ENCODE assay signal across 10 cellular contexts in genomic region chr17:42274273-42274542, GRCh38. TPM values are rescaled to one million over a fixed set of nuclear protein-coding genes. Genes with fewer than 3 reads are reported as not detected.
DNase-seq lines count a peak whose midpoint lies in the region; ATAC-seq, FAIRE-seq and TF ChIP-seq lines count a peak whose summit lies in the region.
"Had no signal": no experiment of that assay in that cellular context is flagged by ENCODE, and none has a peak within 500 bp of the region (broad histone marks: within the 10 kb centered on the region; RNA-seq: fewer than 3 reads in every experiment).

No MANE protein-coding gene starts in this region.

- H2AFZ ChIP-seq in astrocyte (ENCODE audit: low read depth, low read length): no peak overlapping the region

- H3K9me3 ChIP-seq in astrocyte (ENCODE audit: insufficient read depth, low read depth, low read length) (no peaks in the 10 kb centered on the region), body of pancreas (no peaks in the 10 kb centered on the region), mucosa of descending colon (no peaks in the 10 kb centered on the region)

- peaks cover 57% of the 10 kb centered on the region for H4K20me1 ChIP-seq in astrocyte (ENCODE audit: insufficient read depth, low read length)

- H3K27me3 Mint-ChIP-seq in CD14-positive monocyte (ENCODE audit: low read depth in 3 of 3) (peaks cover 0 to 3% (median 0%) of the 10 kb centered on the region in 3 donors), HFFc6 (ENCODE audit: insufficient read depth) (peaks cover 2% of the 10 kb centered on the region), astrocyte (ENCODE audit: low read depth, unreplicated experiment) (no peaks in the 10 kb centered on the region), nephron progenitor cell (ENCODE audit: low read depth, poor library complexity) (peaks cover 9% of the 10 kb centered on the region)

- H3K9me3 Mint-ChIP-seq in CD14-positive monocyte: no peaks in the 10 kb centered on the region
- H3K9me3 Mint-ChIP-seq in HFFc6: no peaks in the 10 kb centered on the region
- H3K9me3 Mint-ChIP-seq in astrocyte (ENCODE audit: unreplicated experiment): no peaks in the 10 kb centered on the region
- H3K9me3 Mint-ChIP-seq in nephron progenitor cell: no peaks in the 10 kb centered on the region

- peak overlapping the region; percentile 63 to 88 (median 79) for H3K27ac Mint-ChIP-seq in CD14-positive monocyte
- no peak overlapping the region for H3K27ac Mint-ChIP-seq in HFFc6
- no peak overlapping the region for H3K27ac Mint-ChIP-seq in astrocyte (ENCODE audit: unreplicated experiment)
- no peak overlapping the region for H3K27ac Mint-ChIP-seq in nephron progenitor cell

- ATAC-seq in GM21381 (IDR thresholded peaks at IDR 0.05; ENCODE audit: unreplicated experiment) (no peak), body of pancreas (no peak), mucosa of descending colon (no peak)

- peaks cover 4 to 10% of the 10 kb centered on the region in 2 donors for H3K36me3 Mint-ChIP-seq in CD14-positive monocyte
- H3K36me3 Mint-ChIP-seq in HFFc6 (ENCODE audit: low read depth): no peaks in the 10 kb centered on the region
- no peaks in the 10 kb centered on the region for H3K36me3 Mint-ChIP-seq in astrocyte (ENCODE audit: low read depth, unreplicated experiment)
- H3K36me3 Mint-ChIP-seq in nephron progenitor cell (ENCODE audit: low read depth): no peaks in the 10 kb centered on the region

- peaks cover 67% of the 10 kb centered on the region for H3K79me2 ChIP-seq in astrocyte (ENCODE audit: insufficient read depth, low read length)

- H3K36me3 ChIP-seq in astrocyte (ENCODE audit: insufficient read depth, low read length): no peaks in the 10 kb centered on the region
- H3K36me3 ChIP-seq in body of pancreas (replicated peaks in 1 of 2; ENCODE audit: insufficient read depth in 1 of 2, low read depth in 2 of 2): no peaks in the 10 kb centered on the region
- H3K36me3 ChIP-seq in mucosa of descending colon (ENCODE audit: low read depth): no peaks in the 10 kb centered on the region

- intact Hi-C loops in CD14-positive monocyte (cut with micrococcal nuclease): no loop called here
- intact Hi-C loops in body of pancreas (cut with DNase I): no loop called here
- intact Hi-C loops in mucosa of descending colon (cut with DNase I, micrococcal nuclease): no loop called here

- H3K4me3 ChIP-seq in astrocyte (ENCODE audit: insufficient read depth, low read depth, low read length) (no peak overlapping the region), body of pancreas (no peak overlapping the region), mucosa of descending colon (no peak overlapping the region)

- FAIRE-seq in astrocyte (lab: Jason Lieb, UNC): no peak
- FAIRE-seq: islet of Langerhans had no signal

- 65 to 83% methylated on average over 3 of the region's 3 CpGs for WGBS in body of pancreas, 2 donors

- H3K4me3 Mint-ChIP-seq in CD14-positive monocyte (peak overlapping the region; percentile 99 to 100), HFFc6 (peak overlapping the region; percentile 93), astrocyte (ENCODE audit: unreplicated experiment) (peak overlapping the region; percentile 94), nephron progenitor cell (peak overlapping the region; percentile 92)

- peak overlapping the region; percentile 99 for H3K4me2 ChIP-seq in astrocyte (ENCODE audit: low read length)

- H3K4me1 ChIP-seq in astrocyte (ENCODE audit: insufficient read depth, low read length) (peaks cover 23% of the 10 kb centered on the region), body of pancreas (peaks cover 25% of the 10 kb centered on the region), mucosa of descending colon (ENCODE audit: low read depth) (peaks cover 14% of the 10 kb centered on the region)

- DNase-seq in CD14-positive monocyte (ENCODE audit: low spot score) (no peak), HFFc6 (no peak), astrocyte (ENCODE audit: low read depth) (no peak), nephron progenitor cell (no peak), NCI-H345 (lab: John Stamatoyannopoulos, UW) (no peak), body of pancreas (no peak), mucosa of descending colon (no peak)
- DNase-seq: aorta had no signal

- TF ChIP-seq CTCF in CD14-positive monocyte (IDR thresholded peaks at IDR 0.05) (no peak), HFFc6 (IDR thresholded peaks at IDR 0.05) (no peak), astrocyte (IDR thresholded peaks at IDR 0.05; ENCODE audit: insufficient read depth, low read depth, low read length) (no peak), nephron progenitor cell (IDR thresholded peaks at IDR 0.05) (no peak), body of pancreas (IDR thresholded peaks at IDR 0.05) (no peak), mucosa of descending colon (IDR thresholded peaks at IDR 0.05) (no peak)

- no peak overlapping the region for H3K27ac ChIP-seq in astrocyte (ENCODE audit: low read depth, low read length)
- H3K27ac ChIP-seq in body of pancreas: no peak overlapping the region

- peaks cover 57% of the 10 kb centered on the region for H3K4me1 Mint-ChIP-seq in CD14-positive monocyte
- peaks cover 62% of the 10 kb centered on the region for H3K4me1 Mint-ChIP-seq in HFFc6 (ENCODE audit: low read depth)
- peaks cover 18% of the 10 kb centered on the region for H3K4me1 Mint-ChIP-seq in astrocyte (ENCODE audit: low read depth, unreplicated experiment)
- H3K4me1 Mint-ChIP-seq in nephron progenitor cell: peaks cover 63% of the 10 kb centered on the region

- H3K9ac ChIP-seq in astrocyte (ENCODE audit: low read length): no peak overlapping the region

- TF ChIP-seq POLR2A in body of pancreas (IDR thresholded peaks at IDR 0.05): no peak

- H3K27me3 ChIP-seq in astrocyte (ENCODE audit: insufficient read depth, low read length) (no peaks in the 10 kb centered on the region), body of pancreas (no peaks in the 10 kb centered on the region)

RNA-seq across cellular contexts. Expression of gene STAT5B, which starts 2.0 kb away (rescaled TPM):
- 10 to 100 TPM; 28.5 to 47.9 TPM for polyA plus RNA-seq in CD14-positive monocyte
- total RNA-seq in HFFc6 (2021; fragmentation: NEBNext Ultra II Directional; extraction: Animal tissue kit (Norgen Biotek cat#: 25700)): 10 to 100 TPM; 16.8 to 22.5 (median 20.1) TPM
- total RNA-seq in astrocyte (23.1 and 23.7 TPM in 2 replicates), body of pancreas (10 to 100 TPM; 35.3 TPM), mucosa of descending colon (10 to 100 TPM; 30.1 to 93.0 (median 32.2) TPM)

RNA-seq across cellular contexts. Expression of gene STAT5A, which starts 14.1 kb away (rescaled TPM):
- 10 to 100 TPM; 30.5 to 49.8 TPM for polyA plus RNA-seq in CD14-positive monocyte
- total RNA-seq in HFFc6 (2021; fragmentation: NEBNext Ultra II Directional; extraction: Animal tissue kit (Norgen Biotek cat#: 25700)): 1 to 10 TPM in 1 of 6 experiments, under 1 TPM in 5; 0.27 to 1.0 (median 0.53) TPM
- 0.77 and 1.9 TPM in 2 replicates for total RNA-seq in astrocyte
- total RNA-seq in body of pancreas: 10 to 100 TPM; 25.2 to 52.1 TPM
- 10 to 100 TPM; 26.4 to 53.7 (median 29.7) TPM for total RNA-seq in mucosa of descending colon

Comparison
In these comparisons a context has a peak if more than half of its experiments do, and no peak if none do; other contexts are left out.
1. H3K27ac Mint-ChIP-seq: peak in CD14-positive monocyte (7 of 7); none in HFFc6 (single experiment), astrocyte (single experiment) and nephron progenitor cell (single experiment).
2. Peak in every context shown above with its lines, with median percentiles within 50 percentile points of each other: H3K4me3 Mint-ChIP-seq.